In genomic region chr5:90530736-90531487, GRCh38 we compare ENCODE assay signal across 9 cellular contexts. TPM values are rescaled to one million over a fixed set of nuclear protein-coding genes. Genes with fewer than 3 reads are reported as not detected.
DNase-seq lines count a peak whose midpoint lies in the region; ATAC-seq and TF ChIP-seq lines count a peak whose summit lies in the region.
"Had no signal": no experiment of that assay in that cellular context is flagged by ENCODE, and none has a peak within 500 bp of the region (broad histone marks: within the 10 kb centered on the region; RNA-seq: fewer than 3 reads in every experiment).

No MANE protein-coding gene starts in this region.

- no peak overlapping the region for H3K4me3 Mint-ChIP-seq in activated T-helper 2 cell treated with anti-CD3 and anti-CD28 coated beads, Interferon-gamma antibody, Interleukin-2, Interleukin-4, amounts not matched to agents 10 μg/mL and 5 μg/mL and 100 μg/mL, durations not matched to agents 14 hours and 24 hours and 36 hours (ENCODE audit: low read depth)

- no peak for ATAC-seq in HG02981 (IDR thresholded peaks at IDR 0.05; ENCODE audit: unreplicated experiment)

- H3K4me3 ChIP-seq in parathyroid adenoma (ENCODE audit: low read depth, low read length), result no peak overlapping the region
- peak overlapping the region in 1 of 2 donors; percentile 93 for H3K4me3 ChIP-seq in foreskin fibroblast (ENCODE audit: low read depth in 1 of 2, low read length in 2 of 2)

- no peaks in the 10 kb centered on the region for H3K27me3 ChIP-seq in parathyroid adenoma (ENCODE audit: control insufficient read depth, insufficient read depth, low read length)

- TF ChIP-seq CTCF in parathyroid adenoma (IDR thresholded peaks at IDR 0.05) (no peak), foreskin fibroblast (IDR thresholded peaks at IDR 0.05; ENCODE audit: low read depth, low read length) (no peak)

- peaks cover 11% of the 10 kb centered on the region for H3K36me3 Mint-ChIP-seq in activated T-helper 2 cell treated with anti-CD3 and anti-CD28 coated beads, Interferon-gamma antibody, Interleukin-2, Interleukin-4, amounts not matched to agents 10 μg/mL and 5 μg/mL and 100 μg/mL, durations not matched to agents 14 hours and 24 hours and 36 hours (ENCODE audit: low read depth)

- peak overlapping the region; percentile 96 for H3K4me2 ChIP-seq in parathyroid adenoma (ENCODE audit: low read length)

- H3K9ac ChIP-seq in parathyroid adenoma, result no peak overlapping the region

- H3K27ac ChIP-seq in parathyroid adenoma, result no peak overlapping the region

- intact Hi-C loops in activated T-helper 2 cell treated with anti-CD3 and anti-CD28 coated beads, Interferon-gamma antibody, Interleukin-2, Interleukin-4, amounts not matched to agents 10 μg/mL and 5 μg/mL and 100 μg/mL, durations not matched to agents 14 hours and 24 hours and 36 hours (cut with micrococcal nuclease), result loop anchor here (1.0 kb wide), 1 partner anchor 92 kb away; no protein-coding TSS in a partner anchor

- peaks cover 9% of the 10 kb centered on the region for H3K4me1 ChIP-seq in parathyroid adenoma

- peaks cover 7% of the 10 kb centered on the region for H3K79me2 ChIP-seq in parathyroid adenoma

- H3K9me3 Mint-ChIP-seq in activated T-helper 2 cell treated with anti-CD3 and anti-CD28 coated beads, Interferon-gamma antibody, Interleukin-2, Interleukin-4, amounts not matched to agents 10 μg/mL and 5 μg/mL and 100 μg/mL, durations not matched to agents 14 hours and 24 hours and 36 hours, result no peaks in the 10 kb centered on the region

- no peaks in the 10 kb centered on the region for H3K9me3 ChIP-seq in parathyroid adenoma (ENCODE audit: control insufficient read depth, low read length)

- H2AFZ ChIP-seq in parathyroid adenoma, result peak overlapping the region; percentile 96

- DNase-seq in EH (ENCODE audit: low read depth) (peak; percentile 10), NCI-H1105 treated with DMSO at 0.1 percent for 48 hours (lab: John Stamatoyannopoulos, UW) (peak; percentile 5), cerebellar cortex (ENCODE audit: low spot score) (peak; percentile 38), foreskin fibroblast (no peak), epidermal melanocyte (ENCODE audit: insufficient read length, low spot score) (no peak)
- DNase-seq in activated T-helper 2 cell treated with anti-CD3 and anti-CD28 coated beads, Interferon-gamma antibody, Interleukin-2, Interleukin-4, amounts not matched to agents 10 μg/mL and 5 μg/mL and 100 μg/mL, durations not matched to agents 14 hours and 24 hours and 36 hours (ENCODE audit: low spot score), result no peak
- DNase-seq: activated gamma-delta T cell had no signal

- H3K36me3 ChIP-seq in parathyroid adenoma (ENCODE audit: control insufficient read depth, insufficient read depth, low read length), result no peaks in the 10 kb centered on the region

- peaks cover 19% of the 10 kb centered on the region for H3K4me1 Mint-ChIP-seq in activated T-helper 2 cell treated with anti-CD3 and anti-CD28 coated beads, Interferon-gamma antibody, Interleukin-2, Interleukin-4, amounts not matched to agents 10 μg/mL and 5 μg/mL and 100 μg/mL, durations not matched to agents 14 hours and 24 hours and 36 hours (ENCODE audit: low read depth)

- peaks cover 18% of the 10 kb centered on the region for H3K27me3 Mint-ChIP-seq in activated T-helper 2 cell treated with anti-CD3 and anti-CD28 coated beads, Interferon-gamma antibody, Interleukin-2, Interleukin-4, amounts not matched to agents 10 μg/mL and 5 μg/mL and 100 μg/mL, durations not matched to agents 14 hours and 24 hours and 36 hours (ENCODE audit: low read depth)

- no peak overlapping the region for H3K27ac Mint-ChIP-seq in activated T-helper 2 cell treated with anti-CD3 and anti-CD28 coated beads, Interferon-gamma antibody, Interleukin-2, Interleukin-4, amounts not matched to agents 10 μg/mL and 5 μg/mL and 100 μg/mL, durations not matched to agents 14 hours and 24 hours and 36 hours

RNA-seq across cellular contexts. Expression of gene LYSMD3, which starts 1.5 kb away (rescaled TPM):
- total RNA-seq in activated T-helper 2 cell treated with anti-CD3 and anti-CD28 coated beads, Interferon-gamma antibody, Interleukin-2, Interleukin-4, amounts not matched to agents 10 μg/mL and 5 μg/mL and 100 μg/mL, durations not matched to agents 14 hours and 24 hours and 36 hours, result 13.5 and 13.7 TPM in 2 replicates

RNA-seq across cellular contexts. Expression of gene ADGRV1, which starts 27.7 kb away (rescaled TPM):
- total RNA-seq in activated T-helper 2 cell treated with anti-CD3 and anti-CD28 coated beads, Interferon-gamma antibody, Interleukin-2, Interleukin-4, amounts not matched to agents 10 μg/mL and 5 μg/mL and 100 μg/mL, durations not matched to agents 14 hours and 24 hours and 36 hours, result 12.4 TPM in 2 replicates

RNA-seq across cellular contexts. Expression of gene POLR3G, which starts 56.2 kb away (rescaled TPM):
- 17.1 and 18.6 TPM in 2 replicates for total RNA-seq in activated T-helper 2 cell treated with anti-CD3 and anti-CD28 coated beads, Interferon-gamma antibody, Interleukin-2, Interleukin-4, amounts not matched to agents 10 μg/mL and 5 μg/mL and 100 μg/mL, durations not matched to agents 14 hours and 24 hours and 36 hours

RNA-seq across cellular contexts. Expression of gene MBLAC2, which starts 56.3 kb away (rescaled TPM):
- total RNA-seq in activated T-helper 2 cell treated with anti-CD3 and anti-CD28 coated beads, Interferon-gamma antibody, Interleukin-2, Interleukin-4, amounts not matched to agents 10 μg/mL and 5 μg/mL and 100 μg/mL, durations not matched to agents 14 hours and 24 hours and 36 hours, result 6.1 and 6.4 TPM in 2 replicates

Comparison
In these comparisons a context has a peak if more than half of its experiments do, and no peak if none do; other contexts are left out.
1. DNase-seq: peak in EH (single experiment), NCI-H1105 treated with DMSO at 0.1 percent for 48 hours (single experiment) and cerebellar cortex (single experiment); none in foreskin fibroblast (0 of 2), epidermal melanocyte (single experiment) and activated T-helper 2 cell treated with anti-CD3 and anti-CD28 coated beads, Interferon-gamma antibody, Interleukin-2, Interleukin-4, amounts not matched to agents 10 μg/mL and 5 μg/mL and 100 μg/mL, durations not matched to agents 14 hours and 24 hours and 36 hours (single experiment).